8 cellular contexts compared by ENCODE assay signal in genomic region chr7:105521027-105521730, GRCh38. TPM values are rescaled to one million over a fixed set of nuclear protein-coding genes. Genes with fewer than 3 reads are reported as not detected.
DNase-seq lines count a peak whose midpoint lies in the region; ATAC-seq, FAIRE-seq and TF ChIP-seq lines count a peak whose summit lies in the region.

No MANE protein-coding gene starts in this region.

- H3K4me1 ChIP-seq in endothelial cell of umbilical vein (ENCODE audit: control insufficient read depth, extremely low read depth, insufficient read depth, low read length): peaks cover 7% of the 10 kb centered on the region

- no TSS peak for BruUV-seq in endothelial cell of umbilical vein (replicated peaks; lab: Mats Ljungman, UMichigan)

- TF ChIP-seq POLR2A in endothelial cell of umbilical vein (IDR thresholded peaks at IDR 0.05; ENCODE audit: low read depth, low read length): no peak

- H3K9ac ChIP-seq in endothelial cell of umbilical vein (replicated peaks; ENCODE audit: extremely low read depth, insufficient read depth, low read length): peak overlapping the region; percentile 78

- H2AFZ ChIP-seq in endothelial cell of umbilical vein (ENCODE audit: low read depth, low read length): peak overlapping the region; percentile 74

- H3K4me3 Mint-ChIP-seq in activated CD8-positive, alpha-beta T cell treated with anti-CD3 and anti-CD28 coated beads, Interleukin-2, amount 10 ng/mL, durations not matched to agents 7 days and 5 days: peak overlapping the region; percentile 92

- CTCF ChIA-PET in activated CD8-positive, alpha-beta T cell treated with anti-CD3 and anti-CD28 coated beads, Interleukin-2, amount 10 ng/mL, durations not matched to agents 7 days and 5 days (lab: Charles Lee): interaction anchor here (1.2 kb wide), 1 partner anchor 11 kb away, joined by 3 read pairs; the partner anchor contains the start of gene RINT1
- CTCF ChIA-PET in endothelial cell of umbilical vein (lab: Charles Lee): interaction anchor here (1.0 kb wide), 1 partner anchor 10 kb away, joined by 3 read pairs; the partner anchor contains the start of gene RINT1

- POLR2A ChIA-PET in activated CD8-positive, alpha-beta T cell treated with anti-CD3 and anti-CD28 coated beads, Interleukin-2, amount 10 ng/mL, durations not matched to agents 7 days and 5 days (lab: Charles Lee): interaction anchor here (4.1 kb wide), 1 partner anchor 11 kb away, joined by 27 read pairs; the partner anchor contains the start of gene RINT1
- POLR2A ChIA-PET in endothelial cell of umbilical vein (lab: Charles Lee): no interaction called here

- no peaks in the 10 kb centered on the region for H3K9me3 ChIP-seq in endothelial cell of umbilical vein (replicated peaks; ENCODE audit: control insufficient read depth, insufficient read depth, low read length)

- dilution Hi-C loops in endothelial cell of umbilical vein (cut with MboI; ENCODE audit: extremely low pct_ligation_motif_present, low sequenced_read_pairs): no loop called here

- ATAC-seq in GM19035 (IDR thresholded peaks at IDR 0.05; ENCODE audit: unreplicated experiment) (peak; percentile 43), HG03175 (IDR thresholded peaks at IDR 0.05; ENCODE audit: unreplicated experiment) (peak; percentile 37)
- peak; percentile 47 for ATAC-seq in activated CD8-positive, alpha-beta T cell treated with anti-CD3 and anti-CD28 coated beads, Interleukin-2, amount 10 ng/mL, durations not matched to agents 7 days and 5 days

- H3K4me3 ChIP-seq in endothelial cell of umbilical vein (replicated peaks in 1 of 3; ENCODE audit: insufficient read depth in 1 of 3, low read depth in 1 of 3, low read length in 3 of 3): peak overlapping the region; percentile 55 to 79 (median 59)

- FAIRE-seq in endothelial cell of umbilical vein (lab: Jason Lieb, UNC): peak; percentile 48

- no peaks in the 10 kb centered on the region for H4K20me1 ChIP-seq in endothelial cell of umbilical vein (replicated peaks; ENCODE audit: control insufficient read depth, extremely low read depth, insufficient read depth, low read length)

- H3K9me3 Mint-ChIP-seq in activated CD8-positive, alpha-beta T cell treated with anti-CD3 and anti-CD28 coated beads, Interleukin-2, amount 10 ng/mL, durations not matched to agents 7 days and 5 days (ENCODE audit: insufficient read depth): no peaks in the 10 kb centered on the region

- H3K27ac ChIP-seq in endothelial cell of umbilical vein (ENCODE audit: insufficient read depth, low read depth, low read length): peak overlapping the region; percentile 70

- no peaks in the 10 kb centered on the region for H3K27me3 ChIP-seq in endothelial cell of umbilical vein (ENCODE audit: control insufficient read depth in 2 of 2, insufficient read depth in 2 of 2, low read length in 2 of 2)

- H3K79me2 ChIP-seq in endothelial cell of umbilical vein (ENCODE audit: control insufficient read depth, insufficient read depth, low read length): peaks cover 48% of the 10 kb centered on the region

- intact Hi-C loops in endothelial cell of umbilical vein (cut with micrococcal nuclease): loop anchor here (2.0 kb wide), 2 partner anchors 24 to 32 kb away; no protein-coding TSS in a partner anchor

- peak overlapping the region; percentile 55 for H3K4me2 ChIP-seq in endothelial cell of umbilical vein (ENCODE audit: insufficient read depth, low read length)

- H3K27me3 Mint-ChIP-seq in activated CD8-positive, alpha-beta T cell treated with anti-CD3 and anti-CD28 coated beads, Interleukin-2, amount 10 ng/mL, durations not matched to agents 7 days and 5 days (ENCODE audit: low read depth): peaks cover 4% of the 10 kb centered on the region

- H3K36me3 Mint-ChIP-seq in activated CD8-positive, alpha-beta T cell treated with anti-CD3 and anti-CD28 coated beads, Interleukin-2, amount 10 ng/mL, durations not matched to agents 7 days and 5 days (ENCODE audit: low read depth): peaks cover 8% of the 10 kb centered on the region

- H3K36me3 ChIP-seq in endothelial cell of umbilical vein (ENCODE audit: control insufficient read depth in 2 of 2, extremely low read depth in 1 of 2, insufficient read depth in 2 of 2, low read length in 2 of 2): no peaks in the 10 kb centered on the region

- H3K27ac Mint-ChIP-seq in activated CD8-positive, alpha-beta T cell treated with anti-CD3 and anti-CD28 coated beads, Interleukin-2, amount 10 ng/mL, durations not matched to agents 7 days and 5 days: peak overlapping the region; percentile 92

- no peak for TF ChIP-seq CTCF in endothelial cell of umbilical vein (IDR thresholded peaks at IDR 0.05; ENCODE audit: extremely low read depth in 1 of 2, insufficient read depth in 1 of 2, low read depth in 1 of 2, low read length in 2 of 2)

- DNase-seq in Ammon's horn (ENCODE audit: low spot score): peak; percentile 66
- peak; percentile 80 for DNase-seq in NCI-H2227 (lab: John Stamatoyannopoulos, UW; ENCODE audit: unreplicated experiment)
- peak; percentile 59 for DNase-seq in activated CD8-positive, alpha-beta T cell treated with anti-CD3 and anti-CD28 coated beads, Interleukin-2, amount 10 ng/mL, durations not matched to agents 7 days and 5 days
- peak; percentile 71 for DNase-seq in endothelial cell of umbilical vein (ENCODE audit: low read depth, low spot score)
- peak; percentile 39 for DNase-seq in midbrain (lab: John Stamatoyannopoulos, UW)
- peak; percentile 24 for DNase-seq in stimulated activated CD8-positive, alpha-beta memory T cell treated with anti-CD3 and anti-CD28 coated beads, Interleukin-4, amount 100 ng/mL, for 24 hours (ENCODE audit: low read depth)

- no peaks in the 10 kb centered on the region for H3K9me1 ChIP-seq in endothelial cell of umbilical vein (replicated peaks; ENCODE audit: control insufficient read depth, extremely low read depth, insufficient read depth, low read length)

- H3K4me1 Mint-ChIP-seq in activated CD8-positive, alpha-beta T cell treated with anti-CD3 and anti-CD28 coated beads, Interleukin-2, amount 10 ng/mL, durations not matched to agents 7 days and 5 days (ENCODE audit: low read depth): peaks cover 19% of the 10 kb centered on the region

TF ChIP-seq in endothelial cell of umbilical vein, 7 proteins besides CTCF, POLR2A, EP300 and RAD21:
- TF ChIP-seq JUN (IDR thresholded peaks at IDR 0.05; ENCODE audit: borderline replicate concordance, insufficient read depth, insufficient read length, low read depth): no peak
- TF ChIP-seq POLR2AphosphoS5 (IDR thresholded peaks at IDR 0.05; ENCODE audit: insufficient read depth, low read depth, low read length): no peak
- TF ChIP-seq MAX (IDR thresholded peaks at IDR 0.05; ENCODE audit: insufficient read depth, insufficient read length): peak; percentile 86
- TF ChIP-seq EZH2 (IDR thresholded peaks at IDR 0.05; ENCODE audit: borderline replicate concordance, low read depth, low read length, severe bottlenecking): no peak
- TF ChIP-seq MYC (IDR thresholded peaks at IDR 0.05; ENCODE audit: low read depth, low read length): no peak

RNA-seq across cellular contexts. Expression of gene PUS7, which starts 0.9 kb away (rescaled TPM):
- total RNA-seq in activated CD8-positive, alpha-beta T cell treated with anti-CD3 and anti-CD28 coated beads, Interleukin-2, amount 10 ng/mL, durations not matched to agents 7 days and 5 days: 10 to 100 TPM; 12.9 to 15.0 TPM
- 31.2 and 33.9 TPM in 2 replicates for total RNA-seq in endothelial cell of umbilical vein
- polyA plus RNA-seq in endothelial cell of umbilical vein: 8.1 and 15.8 TPM in 2 replicates
- polyA plus RNA-seq in endothelial cell of umbilical vein (2011; cell fraction: cytosol; rRNA removed): 12.4 and 12.9 TPM in 2 replicates
- polyA plus RNA-seq in endothelial cell of umbilical vein (2011; cell fraction: nucleus; rRNA removed): 26.0 and 31.2 TPM in 2 replicates
- 15.4 and 21.4 TPM in 2 replicates for polyA plus RNA-seq in endothelial cell of umbilical vein (2012)
- polyA minus RNA-seq in endothelial cell of umbilical vein: 7.5 and 8.8 TPM in 2 replicates
- 17.0 TPM for polyA minus RNA-seq in endothelial cell of umbilical vein (2011; cell fraction: cytosol; rRNA and poly(A)+ RNA removed)
- 11.8 and 15.3 TPM in 2 replicates for polyA minus RNA-seq in endothelial cell of umbilical vein (2011; cell fraction: nucleus; rRNA and poly(A)+ RNA removed)

RNA-seq across cellular contexts. Expression of gene RINT1, which starts 10.8 kb away (rescaled TPM):
- total RNA-seq in activated CD8-positive, alpha-beta T cell treated with anti-CD3 and anti-CD28 coated beads, Interleukin-2, amount 10 ng/mL, durations not matched to agents 7 days and 5 days: 10 to 100 TPM; 21.1 to 21.9 TPM
- total RNA-seq in endothelial cell of umbilical vein: 23.4 and 24.8 TPM in 2 replicates
- 8.9 and 10.8 TPM in 2 replicates for polyA plus RNA-seq in endothelial cell of umbilical vein
- 9.7 and 11.0 TPM in 2 replicates for polyA plus RNA-seq in endothelial cell of umbilical vein (2011; cell fraction: cytosol; rRNA removed)
- 37.1 and 47.6 TPM in 2 replicates for polyA plus RNA-seq in endothelial cell of umbilical vein (2011; cell fraction: nucleus; rRNA removed)
- polyA plus RNA-seq in endothelial cell of umbilical vein (2012): 15.5 and 25.1 TPM in 2 replicates
- 21.7 and 22.0 TPM in 2 replicates for polyA minus RNA-seq in endothelial cell of umbilical vein
- 13.9 TPM for polyA minus RNA-seq in endothelial cell of umbilical vein (2011; cell fraction: cytosol; rRNA and poly(A)+ RNA removed)
- polyA minus RNA-seq in endothelial cell of umbilical vein (2011; cell fraction: nucleus; rRNA and poly(A)+ RNA removed): 28.3 and 28.6 TPM in 2 replicates

Comparison
In these comparisons a context has a peak if more than half of its experiments do, and no peak if none do; other contexts are left out.
1. Peak in every context shown above with its lines: DNase-seq, ATAC-seq, H3K4me3 ChIP-seq and H3K27ac ChIP-seq.
2. DNase-seq: peak in every context shown above with its lines; median percentile 80 in NCI-H2227; 71 in endothelial cell of umbilical vein; 66 in Ammon's horn; 59 in activated CD8-positive, alpha-beta T cell treated with anti-CD3 and anti-CD28 coated beads, Interleukin-2, amount 10 ng/mL, durations not matched to agents 7 days and 5 days; 39 in midbrain; 24 in stimulated activated CD8-positive, alpha-beta memory T cell treated with anti-CD3 and anti-CD28 coated beads, Interleukin-4, amount 100 ng/mL, for 24 hours.